Comparison of ENCODE assay signal across 10 cellular contexts in the genomic region with DNA sequence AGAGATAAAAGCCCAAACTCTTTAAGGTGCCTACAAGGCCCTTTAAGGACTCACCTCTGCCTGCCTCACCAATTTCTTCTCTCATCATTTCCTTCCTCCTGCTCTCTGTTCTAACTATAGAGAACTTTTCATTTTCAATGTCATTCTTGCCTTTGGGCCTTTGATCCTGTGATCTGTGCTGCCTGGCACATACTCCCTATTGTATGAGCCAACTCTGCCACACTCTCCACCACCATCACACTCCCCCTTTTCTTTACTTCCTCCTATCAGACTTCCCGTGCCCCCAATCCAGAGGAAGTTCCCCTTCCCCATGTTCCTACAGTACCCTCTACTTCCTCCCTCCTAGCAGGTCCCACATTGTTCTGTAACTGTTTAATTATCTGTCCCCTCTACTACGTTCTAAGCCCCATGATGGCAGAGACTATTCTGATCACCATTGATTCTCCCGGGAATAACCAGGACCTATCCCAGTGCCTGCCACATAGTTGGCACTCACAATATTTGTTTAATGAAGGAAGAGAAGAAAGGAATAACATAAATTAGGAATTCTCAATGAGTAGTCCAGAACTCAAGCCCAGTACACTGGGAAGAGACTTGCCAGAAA. TPM values are rescaled to one million over a fixed set of nuclear protein-coding genes. Genes with fewer than 3 reads are reported as not detected.
A peak's percentile ranks its signal among the peaks of the same experiment; 100 is the strongest.
DNase-seq lines count a peak whose midpoint lies in the region; ATAC-seq and TF ChIP-seq lines count a peak whose summit lies in the region.
"Had no signal": no experiment of that assay in that cellular context is flagged by ENCODE, and none has a peak within 500 bp of the region (broad histone marks: within the 10 kb centered on the region; RNA-seq: fewer than 3 reads in every experiment).

No MANE protein-coding gene starts in this region.

- no peaks in the 10 kb centered on the region for H3K9me3 Mint-ChIP-seq in natural killer cell treated with Interleukin-12 subunit alpha and Interleukin-12 subunit beta and Interleukin-15 and Interleukin-18, amount 100 ng/mL, for 72 hours
- H3K9me3 Mint-ChIP-seq in natural killer cell: no peaks in the 10 kb centered on the region
- H3K9me3 Mint-ChIP-seq in activated naive CD8-positive, alpha-beta T cell treated with anti-CD3 and anti-CD28 coated beads, Interleukin-2, amount 10 ng/mL, durations not matched to agents 7 days and 5 days: peaks cover 2% of the 10 kb centered on the region

- peak overlapping the region; percentile 76 for H2AK5ac ChIP-seq in mesenchymal stem cell (ENCODE audit: low read length, severe bottlenecking)

- peaks cover 56 to 94% of the 10 kb centered on the region in 2 donors for H3K4me1 Mint-ChIP-seq in natural killer cell treated with Interleukin-12 subunit alpha and Interleukin-12 subunit beta and Interleukin-15 and Interleukin-18, amount 100 ng/mL, for 72 hours (ENCODE audit: low read depth in 2 of 2)
- H3K4me1 Mint-ChIP-seq in natural killer cell: peaks cover 0 to 6% of the 10 kb centered on the region in 2 donors
- peaks cover 58% of the 10 kb centered on the region for H3K4me1 Mint-ChIP-seq in activated naive CD8-positive, alpha-beta T cell treated with anti-CD3 and anti-CD28 coated beads, Interleukin-2, amount 10 ng/mL, durations not matched to agents 7 days and 5 days

- peaks cover 2% of the 10 kb centered on the region for H3K79me1 ChIP-seq in mesenchymal stem cell (replicated peaks; ENCODE audit: low read length, poor library complexity, severe bottlenecking)

- H3K36me3 ChIP-seq in mesenchymal stem cell (ENCODE audit: control insufficient read depth in 1 of 2, insufficient read depth in 2 of 2, low read depth in 1 of 2, low read length in 2 of 2): peaks cover 0 to 12% of the 10 kb centered on the region in 2 experiments
- H3K36me3 ChIP-seq in aorta (ENCODE audit: control insufficient read depth in 1 of 2, insufficient read depth in 2 of 2, low read length in 1 of 2): no peaks in the 10 kb centered on the region
- H3K36me3 ChIP-seq: pancreas had no signal

- H4K8ac ChIP-seq in mesenchymal stem cell (ENCODE audit: low read length): no peak overlapping the region

- no peak overlapping the region for H3K14ac ChIP-seq in mesenchymal stem cell (ENCODE audit: low read length in 2 of 2)

- H3K4me2 ChIP-seq in mesenchymal stem cell (ENCODE audit: low read length, poor library complexity, severe bottlenecking): no peak overlapping the region

- H3K27me3 ChIP-seq in mesenchymal stem cell (ENCODE audit: control insufficient read depth in 1 of 2, insufficient read depth in 1 of 2, low read length in 2 of 2) (no peaks in the 10 kb centered on the region), aorta (ENCODE audit: control insufficient read depth in 1 of 2, insufficient read depth in 2 of 2, low read length in 1 of 2) (no peaks in the 10 kb centered on the region)
- H3K27me3 ChIP-seq: pancreas had no signal

- ATAC-seq in natural killer cell treated with Interleukin-12 subunit alpha and Interleukin-12 subunit beta and Interleukin-15 and Interleukin-18, amount 100 ng/mL, for 72 hours: no peak
- ATAC-seq in natural killer cell (no peak), aorta (ENCODE audit: low FRiP score) (no peak), GM18517 (IDR thresholded peaks at IDR 0.05; ENCODE audit: unreplicated experiment) (no peak), HG03025 (IDR thresholded peaks at IDR 0.05; ENCODE audit: low FRiP score, unreplicated experiment) (no peak)
- ATAC-seq in activated naive CD8-positive, alpha-beta T cell treated with anti-CD3 and anti-CD28 coated beads, Interleukin-2, amount 10 ng/mL, durations not matched to agents 7 days and 5 days (ENCODE audit: low read depth): no peak

- H3K9ac ChIP-seq in mesenchymal stem cell (ENCODE audit: low read length): peak overlapping the region; percentile 26

- H3K4me3 ChIP-seq in mesenchymal stem cell (ENCODE audit: insufficient read depth in 1 of 2, low read depth in 1 of 2, low read length in 2 of 2) (no peak overlapping the region), aorta (ENCODE audit: low read length in 2 of 2) (no peak overlapping the region)
- H3K4me3 ChIP-seq: pancreas had no signal

- 88% methylated on average over 1 of the region's 3 CpGs for WGBS in mesenchymal stem cell
- WGBS in aorta, 2 donors: 10 to 12% methylated on average over 3 of the region's 3 CpGs

- peak overlapping the region in 1 of 2 experiments; percentile 24 for H3K4ac ChIP-seq in mesenchymal stem cell (ENCODE audit: low read depth in 1 of 2, low read length in 2 of 2)

- H3K27ac ChIP-seq in mesenchymal stem cell (ENCODE audit: low read length, poor library complexity, severe bottlenecking) (peak overlapping the region; percentile 89), aorta (ENCODE audit: low read depth in 1 of 2, low read length in 2 of 2) (peak overlapping the region; percentile 60 to 67)
- H3K27ac ChIP-seq: pancreas had no signal

- H2AFZ ChIP-seq in mesenchymal stem cell (ENCODE audit: low read depth, low read length): no peak overlapping the region

- no peaks in the 10 kb centered on the region for H3K27me3 Mint-ChIP-seq in natural killer cell treated with Interleukin-12 subunit alpha and Interleukin-12 subunit beta and Interleukin-15 and Interleukin-18, amount 100 ng/mL, for 72 hours
- peaks cover 6 to 18% of the 10 kb centered on the region in 2 donors for H3K27me3 Mint-ChIP-seq in natural killer cell (ENCODE audit: low read depth in 2 of 2)
- H3K27me3 Mint-ChIP-seq in activated naive CD8-positive, alpha-beta T cell treated with anti-CD3 and anti-CD28 coated beads, Interleukin-2, amount 10 ng/mL, durations not matched to agents 7 days and 5 days: peaks cover 4% of the 10 kb centered on the region

- H2BK15ac ChIP-seq in mesenchymal stem cell (ENCODE audit: low read depth, poor library complexity, severe bottlenecking): no peak overlapping the region

- peaks cover 13% of the 10 kb centered on the region for H3K4me1 ChIP-seq in mesenchymal stem cell (ENCODE audit: control insufficient read depth, insufficient read depth, low read depth, low read length)
- H3K4me1 ChIP-seq in aorta (ENCODE audit: control insufficient read depth in 1 of 2, insufficient read depth in 2 of 2, low read length in 2 of 2): peaks cover 0 to 10% of the 10 kb centered on the region in 2 donors
- H3K4me1 ChIP-seq: pancreas had no signal

- H3K9me3 ChIP-seq in mesenchymal stem cell (ENCODE audit: control insufficient read depth, low read length) (no peaks in the 10 kb centered on the region), aorta (ENCODE audit: control insufficient read depth, low read length) (no peaks in the 10 kb centered on the region)
- H3K9me3 ChIP-seq: pancreas had no signal

- no peak overlapping the region for H4K91ac ChIP-seq in mesenchymal stem cell (ENCODE audit: low read length)

- peak overlapping the region; percentile 34 for H3K4me3 Mint-ChIP-seq in natural killer cell treated with Interleukin-12 subunit alpha and Interleukin-12 subunit beta and Interleukin-15 and Interleukin-18, amount 100 ng/mL, for 72 hours
- H3K4me3 Mint-ChIP-seq in natural killer cell: no peak overlapping the region
- H3K4me3 Mint-ChIP-seq in activated naive CD8-positive, alpha-beta T cell treated with anti-CD3 and anti-CD28 coated beads, Interleukin-2, amount 10 ng/mL, durations not matched to agents 7 days and 5 days: peak overlapping the region; percentile 13

- H3K36me3 Mint-ChIP-seq in natural killer cell treated with Interleukin-12 subunit alpha and Interleukin-12 subunit beta and Interleukin-15 and Interleukin-18, amount 100 ng/mL, for 72 hours: peaks cover 56% of the 10 kb centered on the region
- no peaks in the 10 kb centered on the region for H3K36me3 Mint-ChIP-seq in natural killer cell
- H3K36me3 Mint-ChIP-seq in activated naive CD8-positive, alpha-beta T cell treated with anti-CD3 and anti-CD28 coated beads, Interleukin-2, amount 10 ng/mL, durations not matched to agents 7 days and 5 days: peaks cover 44% of the 10 kb centered on the region

- TF ChIP-seq CTCF in natural killer cell (IDR thresholded peaks at IDR 0.05): no peak

- H3K18ac ChIP-seq in mesenchymal stem cell (ENCODE audit: low read depth in 1 of 2, low read length in 2 of 2): no peak overlapping the region

- DNase-seq in natural killer cell treated with Interleukin-12 subunit alpha and Interleukin-12 subunit beta and Interleukin-15 and Interleukin-18, amount 100 ng/mL, for 72 hours (ENCODE audit: low spot score): no peak
- DNase-seq in natural killer cell (no peak), mesenchymal stem cell (no peak), aorta (no peak), KG1 (lab: John Stamatoyannopoulos, UW) (no peak)
- DNase-seq in activated naive CD8-positive, alpha-beta T cell treated with anti-CD3 and anti-CD28 coated beads, Interleukin-2, amount 10 ng/mL, durations not matched to agents 7 days and 5 days: no peak
- DNase-seq: NCI-H146, pancreas had no signal

- H3K27ac Mint-ChIP-seq in natural killer cell treated with Interleukin-12 subunit alpha and Interleukin-12 subunit beta and Interleukin-15 and Interleukin-18, amount 100 ng/mL, for 72 hours: peak overlapping the region; percentile 6 to 86
- no peak overlapping the region for H3K27ac Mint-ChIP-seq in natural killer cell
- peak overlapping the region; percentile 41 for H3K27ac Mint-ChIP-seq in activated naive CD8-positive, alpha-beta T cell treated with anti-CD3 and anti-CD28 coated beads, Interleukin-2, amount 10 ng/mL, durations not matched to agents 7 days and 5 days

- intact Hi-C loops in natural killer cell (cut with micrococcal nuclease) (no loop called here), aorta (cut with DNase I) (no loop called here)

- H2BK12ac ChIP-seq in mesenchymal stem cell (ENCODE audit: low read length in 2 of 2): no peak overlapping the region

- no peak overlapping the region for H2BK5ac ChIP-seq in mesenchymal stem cell (ENCODE audit: low read depth, low read length, poor library complexity, severe bottlenecking)

- no peak overlapping the region for H3K23ac ChIP-seq in mesenchymal stem cell (ENCODE audit: low read length in 2 of 2)

- POLR2A ChIA-PET in activated naive CD8-positive, alpha-beta T cell treated with anti-CD3 and anti-CD28 coated beads, Interleukin-2, amount 10 ng/mL, durations not matched to agents 7 days and 5 days (lab: Charles Lee): no interaction called here

- no peak overlapping the region for H2BK120ac ChIP-seq in mesenchymal stem cell (ENCODE audit: low read depth, low read length)

RNA-seq across cellular contexts. Expression of a gene that starts 27.6 kb away (rescaled TPM):
- 100 to 1,000 TPM; 358 to 384 TPM for total RNA-seq in natural killer cell treated with Interleukin-12 subunit alpha and Interleukin-12 subunit beta and Interleukin-15 and Interleukin-18, amount 100 ng/mL, for 72 hours
- total RNA-seq in natural killer cell (10 to 100 TPM in 1 of 3 donors, 1 to 10 TPM in 2; 1.2 to 28.0 (median 4.7) TPM), aorta (10 to 100 TPM; 31.0 to 42.8 TPM)
- 10 to 100 TPM; 28.3 to 29.0 TPM for total RNA-seq in activated naive CD8-positive, alpha-beta T cell treated with anti-CD3 and anti-CD28 coated beads, Interleukin-2, amount 10 ng/mL, durations not matched to agents 7 days and 5 days
- polyA plus RNA-seq in mesenchymal stem cell (2013, experiment 1 of 2): 57.9 TPM
- 57.0 TPM for polyA plus RNA-seq in mesenchymal stem cell (2013, experiment 2 of 2)
- polyA plus RNA-seq in aorta: 1 to 10 TPM; 1.5 to 9.6 TPM

Comparison
In these comparisons a context has a peak if more than half of its experiments do, and no peak if none do; other contexts are left out.
1. H3K27ac Mint-ChIP-seq: peak in natural killer cell treated with Interleukin-12 subunit alpha and Interleukin-12 subunit beta and Interleukin-15 and Interleukin-18, amount 100 ng/mL, for 72 hours (2 of 2) and activated naive CD8-positive, alpha-beta T cell treated with anti-CD3 and anti-CD28 coated beads, Interleukin-2, amount 10 ng/mL, durations not matched to agents 7 days and 5 days (single experiment); none in natural killer cell (0 of 2).
2. RNA of a gene that starts 27.6 kb away (total RNA-seq): 358 to 384 TPM in natural killer cell treated with Interleukin-12 subunit alpha and Interleukin-12 subunit beta and Interleukin-15 and Interleukin-18, amount 100 ng/mL, for 72 hours; 31.0 to 42.8 TPM in aorta, 28.3 to 29.0 TPM in activated naive CD8-positive, alpha-beta T cell treated with anti-CD3 and anti-CD28 coated beads, Interleukin-2, amount 10 ng/mL, durations not matched to agents 7 days and 5 days and 1.2 to 28.0 TPM in natural killer cell; every median in the first group is over 4 times any median in the second.